20 cellular contexts compared by ENCODE assay signal in genomic region chr1:167278497-167278896, GRCh38.
"Had no signal": no experiment of that assay in that cellular context is flagged by ENCODE, and none has a peak within 500 bp of the region (broad histone marks: within the 10 kb centered on the region; RNA-seq: fewer than 3 reads in every experiment).

No MANE protein-coding gene starts in this region.

- H3K4me3 Mint-ChIP-seq: endodermal cell, naive B cell, nephron had no signal

- H3K27ac ChIP-seq: coronary artery, gastroesophageal sphincter, parathyroid adenoma, prostate gland, skin epidermis had no signal

- ATAC-seq: esophagus mucosa, gastroesophageal sphincter, left colon, left ventricle myocardium superior, sciatic nerve had no signal

- H3K27me3 ChIP-seq: gastroesophageal sphincter had no signal

- H3K36me3 ChIP-seq: gastroesophageal sphincter, prostate gland had no signal

- H3K36me3 Mint-ChIP-seq: immature natural killer cell had no signal

- H2AFZ ChIP-seq: parathyroid adenoma had no signal

- H3K4me1 ChIP-seq: prostate gland had no signal

- H3K4me3 ChIP-seq: coronary artery, gastroesophageal sphincter, lung, prostate gland, skin epidermis had no signal

- H3K27ac Mint-ChIP-seq: endodermal cell, nephron had no signal

- H3K27me3 Mint-ChIP-seq: naive B cell had no signal

- H3K9me3 Mint-ChIP-seq: endodermal cell, immature natural killer cell, naive B cell, nephron had no signal

- H3K9me3 ChIP-seq: gastroesophageal sphincter, prostate gland had no signal

- DNase-seq: effector CD4-positive, alpha-beta T cell; endodermal cell; immature natural killer cell; kidney; left colon; left ventricle myocardium superior; mesendoderm; naive B cell; occipital lobe; stimulated activated naive CD4-positive, alpha-beta T cell treated with Interleukin-2 at 50 U/mL for 16 hours; trophoblast cell had no signal
